22 cellular contexts compared by ENCODE assay signal in the genomic region with DNA sequence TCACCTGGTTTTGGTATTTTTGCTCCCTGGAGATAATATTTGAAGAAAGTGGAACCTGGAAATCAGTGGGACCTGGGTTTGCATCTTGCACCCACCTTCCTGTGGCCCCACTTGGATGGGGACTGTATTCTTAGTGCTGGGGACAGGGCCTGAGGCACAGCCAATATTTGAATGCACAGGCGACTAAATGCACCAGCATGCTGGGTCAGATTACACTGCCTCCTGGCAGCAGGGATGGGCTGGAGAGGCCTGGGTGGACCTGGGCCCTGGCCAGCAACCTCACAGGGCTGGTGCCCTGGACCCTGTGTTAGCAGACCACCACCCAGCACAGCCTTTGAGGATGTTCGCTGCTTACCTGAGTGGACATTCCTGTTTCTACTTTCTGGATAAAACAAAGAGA. TPM values are rescaled to one million over a fixed set of nuclear protein-coding genes. Genes with fewer than 3 reads are reported as not detected.
A peak's percentile ranks its signal among the peaks of the same experiment; 100 is the strongest.
DNase-seq lines count a peak whose midpoint lies in the region; ATAC-seq, FAIRE-seq and TF ChIP-seq lines count a peak whose summit lies in the region.
"Had no signal": no experiment of that assay in that cellular context is flagged by ENCODE, and none has a peak within 500 bp of the region (broad histone marks: within the 10 kb centered on the region; RNA-seq: fewer than 3 reads in every experiment).

No MANE protein-coding gene starts in this region.

- H3K9me3 ChIP-seq in HepG2 (ENCODE audit: low read length) (no peaks in the 10 kb centered on the region), right lobe of liver (no peaks in the 10 kb centered on the region), PC-3 (ENCODE audit: low read length) (no peaks in the 10 kb centered on the region), esophagus squamous epithelium (no peaks in the 10 kb centered on the region)
- H3K9me3 ChIP-seq: A549; BLaER1 treated with 17β-estradiol and CSF1 and Interleukin-3, amounts not matched to agents 10 nM and 100 nM had no signal

- no peak overlapping the region for H3K4me3 Mint-ChIP-seq in nephron progenitor cell
- H3K4me3 Mint-ChIP-seq: H9 had no signal

- H3K27me3 ChIP-seq in HepG2 (ENCODE audit: control insufficient read depth in 1 of 2, insufficient read depth in 2 of 2, low read length in 2 of 2) (no peaks in the 10 kb centered on the region), right lobe of liver (no peaks in the 10 kb centered on the region), PC-3 (ENCODE audit: low read length) (no peaks in the 10 kb centered on the region), esophagus squamous epithelium (no peaks in the 10 kb centered on the region)
- H3K27me3 ChIP-seq: BLaER1 treated with 17β-estradiol and CSF1 and Interleukin-3, amounts not matched to agents 10 nM and 100 nM had no signal

- POLR2A ChIA-PET in HepG2 (lab: Yijun Ruan, JAX) (interaction anchor here (1.3 to 1.8 kb wide), 3 partner anchors 11 to 115 kb away, joined by 5 to 7 read pairs (median 7); a partner anchor contains a TSS), PC-3 (lab: Charles Lee; ENCODE audit: unreplicated experiment) (no interaction called here)

- no peak for TF ChIP-seq RAD21 in HepG2 (CRISPR knock-in tag; IDR thresholded peaks at IDR 0.05)

- H4K20me1 ChIP-seq in HepG2 (ENCODE audit: insufficient read depth, low read length), result no peaks in the 10 kb centered on the region
- no peaks in the 10 kb centered on the region for H4K20me1 ChIP-seq in PC-3 (ENCODE audit: low read length)
- H4K20me1 ChIP-seq: BLaER1 treated with 17β-estradiol and CSF1 and Interleukin-3, amounts not matched to agents 10 nM and 100 nM had no signal

- H3K27me3 Mint-ChIP-seq in nephron progenitor cell (ENCODE audit: low read depth, poor library complexity), result no peaks in the 10 kb centered on the region

- no peaks in the 10 kb centered on the region for H3K36me3 Mint-ChIP-seq in nephron progenitor cell (ENCODE audit: low read depth)

- TF ChIP-seq EP300 in HepG2 (IDR thresholded peaks at IDR 0.05; ENCODE audit: low read depth in 2 of 2, low read length in 2 of 2) (no peak), HepG2 (CRISPR knock-in tag; IDR thresholded peaks at IDR 0.05; ENCODE audit: borderline replicate concordance) (no peak)

- no peaks in the 10 kb centered on the region for H3K9me3 Mint-ChIP-seq in nephron progenitor cell
- H3K9me3 Mint-ChIP-seq: H9 had no signal

- H3K36me3 ChIP-seq in HepG2 (replicated peaks in 1 of 2; ENCODE audit: control insufficient read depth in 1 of 2, insufficient read depth in 2 of 2, low read length in 2 of 2) (no peaks in the 10 kb centered on the region), right lobe of liver (peaks cover 0 to 100% (median 53%) of the 10 kb centered on the region in 4 donors), PC-3 (ENCODE audit: low read depth, low read length) (no peaks in the 10 kb centered on the region), esophagus squamous epithelium (peaks cover 0 to 17% (median 0%) of the 10 kb centered on the region in 3 donors)

- H3K4me3 ChIP-seq in HepG2 (replicated peaks in 1 of 3; ENCODE audit: insufficient read depth in 1 of 3, low read depth in 2 of 3, low read length in 3 of 3) (no peak overlapping the region), right lobe of liver (no peak overlapping the region), PC-3 (ENCODE audit: low read length) (no peak overlapping the region), esophagus squamous epithelium (no peak overlapping the region)
- H3K4me3 ChIP-seq: A549; BLaER1 treated with 17β-estradiol and CSF1 and Interleukin-3, amounts not matched to agents 10 nM and 100 nM; K562; SK-N-MC had no signal

- H3K79me2 ChIP-seq in HepG2 (ENCODE audit: insufficient read depth, low read length) (no peaks in the 10 kb centered on the region), PC-3 (ENCODE audit: low read length) (no peaks in the 10 kb centered on the region)

- H3K4me1 Mint-ChIP-seq in nephron progenitor cell, result peaks cover 41% of the 10 kb centered on the region

- DNase-seq in HepG2 (ENCODE audit: low spot score) (no peak), right lobe of liver (no peak), PC-3 (no peak), nephron progenitor cell (peak; percentile 39), esophagus squamous epithelium (lab: John Stamatoyannopoulos, UW) (no peak)
- DNase-seq: DND-41; H9; NCI-H1105; NCI-H226; NCI-H524 treated with DMSO at 0.1 percent for 48 hours; NK-92 treated with Interleukin-12 subunit alpha and Interleukin-12 subunit beta, amount 100 ng/mL, for 24 hours; Right ventricle myocardium superior; T-helper 1 cell had no signal

- BruUV-seq in HepG2 (replicated peaks; lab: Mats Ljungman, UMichigan) (no TSS peak), PC-3 (replicated peaks; lab: Mats Ljungman, UMichigan) (no TSS peak)

- H3K27ac ChIP-seq in HepG2 (ENCODE audit: extremely low read length, insufficient read depth, low read length) (no peak overlapping the region), right lobe of liver (peak overlapping the region in 1 of 3 donors; percentile 3), PC-3 (ENCODE audit: low read length) (no peak overlapping the region), esophagus squamous epithelium (no peak overlapping the region)
- H3K27ac ChIP-seq: A549, SK-N-MC had no signal

- TF ChIP-seq POLR2A in HepG2 (IDR thresholded peaks at IDR 0.05; ENCODE audit: insufficient read depth in 1 of 2, low read depth in 2 of 2, low read length in 2 of 2) (no peak), right lobe of liver (IDR thresholded peaks at IDR 0.05) (no peak), esophagus squamous epithelium (IDR thresholded peaks at IDR 0.05) (no peak)

- WGBS in HepG2 (ENCODE audit: low lambda C conversion rate), result 71% methylated on average over 1 of the region's 2 CpGs
- WGBS in right lobe of liver (ENCODE audit: insufficient coverage, low coverage, low lambda C conversion rate, missing lambda C conversion rate), result no CpG with 5 or more reads among the region's 2 CpGs
- 86 to 100% methylated on average over 1 to 2 of the region's 2 CpGs for WGBS in esophagus squamous epithelium, 2 donors

- TF ChIP-seq CTCF in HepG2 (CRISPR knock-in tag; IDR thresholded peaks at IDR 0.05) (peak; percentile 37), right lobe of liver (IDR thresholded peaks at IDR 0.05) (no peak), PC-3 (conservative IDR thresholded peaks at IDR 0.05; ENCODE audit: low read depth, low read length) (no peak), nephron progenitor cell (IDR thresholded peaks at IDR 0.05) (no peak), esophagus squamous epithelium (IDR thresholded peaks at IDR 0.05) (no peak)

- no peaks in the 10 kb centered on the region for H3F3A ChIP-seq in PC-3 (ENCODE audit: low read length, unreplicated experiment)

- CTCF ChIA-PET in HepG2 (lab: Yijun Ruan, JAX; ENCODE audit: low intra/inter-chr PET ratio, low total read pairs), result interaction anchor here (1.7 kb wide), 1 partner anchor 77 kb away, joined by 13 read pairs; no protein-coding TSS in a partner anchor
- CTCF ChIA-PET in PC-3 (lab: Charles Lee), result no interaction called here

- H3K4me1 ChIP-seq in HepG2 (ENCODE audit: insufficient read depth, low read length) (peaks cover 51% of the 10 kb centered on the region), right lobe of liver (peaks cover 0 to 50% (median 6%) of the 10 kb centered on the region in 4 donors), PC-3 (ENCODE audit: insufficient read depth, low read length) (no peaks in the 10 kb centered on the region), esophagus squamous epithelium (no peaks in the 10 kb centered on the region)
- H3K4me1 ChIP-seq: A549 had no signal

- ATAC-seq in HepG2 (peak; percentile 49), right lobe of liver (no peak), PC-3 (peak; percentile 29; the same call in 1 of the 2 replicates), HG02852 (IDR thresholded peaks at IDR 0.05; ENCODE audit: unreplicated experiment) (no peak), GM18867 (IDR thresholded peaks at IDR 0.05; ENCODE audit: unreplicated experiment) (no peak)

- intact Hi-C loops in HepG2 (cut with micrococcal nuclease; ENCODE audit: unreplicated experiment) (loop anchor here (2.0 to 10.0 kb wide), 2 partner anchors 45 to 77 kb away; a partner anchor contains a TSS), right lobe of liver (cut with DNase I) (no loop called here), PC-3 (cut with micrococcal nuclease) (loop anchor here (1.0 kb wide), 1 partner anchor 78 kb away; no protein-coding TSS in a partner anchor), esophagus squamous epithelium (cut with DNase I) (no loop called here)

- in situ Hi-C loops in HepG2 (cut with HindIII; ENCODE audit: extremely low pct_ligation_motif_present, low pct_unique_long_range_greater_than_20kb), result loop anchor here (5.0 kb wide), 1 partner anchor 73 kb away; no protein-coding TSS in a partner anchor

- H2AFZ ChIP-seq in HepG2 (ENCODE audit: low read length) (no peak overlapping the region), PC-3 (ENCODE audit: low read length) (no peak overlapping the region)

- H3K4me2 ChIP-seq in HepG2 (ENCODE audit: low read depth, low read length), result no peak overlapping the region
- no peak overlapping the region for H3K4me2 ChIP-seq in PC-3 (ENCODE audit: low read length)
- H3K4me2 ChIP-seq: A549 had no signal

- peak overlapping the region; percentile 32 for H3K27ac Mint-ChIP-seq in nephron progenitor cell

- H3K9me2 ChIP-seq in PC-3 (replicated peaks; ENCODE audit: low read length), result no peaks in the 10 kb centered on the region

- H3K9ac ChIP-seq in HepG2 (ENCODE audit: insufficient read depth, low read depth, low read length) (no peak overlapping the region), PC-3 (ENCODE audit: low read length) (no peak overlapping the region)

- no peak for FAIRE-seq in HepG2 (lab: Jason Lieb, UNC)
- FAIRE-seq: A549, G401.6, HTR-8/SVneo, K562, RCC 7860 had no signal

RNA-seq across cellular contexts. Expression of a gene that starts 10.5 kb away (rescaled TPM):
- total RNA-seq in HepG2 (2016; rRNA removed; fragmentation: Illumina TruSeq; extraction: Trizol) (1.5 and 5.3 TPM in 2 replicates), right lobe of liver (1,000 to 10,000 TPM; 1,573 to 4,137 (median 3,531) TPM), PC-3 (2014; rRNA removed) (0.80 TPM in 1 of 2 replicates, not detected in the other), esophagus squamous epithelium (1 to 10 TPM in 3 of 4 donors, under 1 TPM in 1; 0.22 to 2.3 (median 1.5) TPM)
- 1.1 and 1.6 TPM in 2 replicates for total RNA-seq in HepG2 (2016; cell fraction: cytosol; rRNA removed; fragmentation: Illumina TruSeq; extraction: Trizol; ENCODE audit: low read depth)
- 2.2 and 6.6 TPM in 2 replicates for total RNA-seq in HepG2 (2016; cell fraction: insoluble cytoplasmic fraction; rRNA removed; fragmentation: Illumina TruSeq; extraction: Trizol)
- 1.0 and 2.3 TPM in 2 replicates for total RNA-seq in HepG2 (2016; cell fraction: membrane; rRNA removed; fragmentation: Illumina TruSeq; extraction: Trizol)
- total RNA-seq in HepG2 (2016; cell fraction: nucleus; rRNA removed; fragmentation: Illumina TruSeq; extraction: Trizol), result 6.0 and 8.7 TPM in 2 replicates
- 2.7 and 3.7 TPM in 2 replicates for polyA plus RNA-seq in HepG2 (2011; rRNA removed)
- polyA plus RNA-seq in HepG2 (2011; cell fraction: cytosol; rRNA removed), result 1.1 and 1.6 TPM in 2 replicates
- 6.7 and 7.2 TPM in 2 replicates for polyA plus RNA-seq in HepG2 (2011; cell fraction: nucleus; rRNA removed)
- 0.95 TPM in 1 of 2 replicates, not detected in the other for polyA plus RNA-seq in HepG2 (2012)
- polyA plus RNA-seq in HepG2 (2016; cell fraction: cytosol; fragmentation: Illumina TruSeq; extraction: Trizol; ENCODE audit: low read depth), result 0.76 and 1.1 TPM in 2 replicates
- polyA plus RNA-seq in HepG2 (2016; cell fraction: insoluble cytoplasmic fraction; fragmentation: Illumina TruSeq; extraction: Trizol; ENCODE audit: low read depth), result 1.3 and 1.6 TPM in 2 replicates
- polyA plus RNA-seq in HepG2 (2016; cell fraction: membrane; fragmentation: Illumina TruSeq; extraction: Trizol; ENCODE audit: low read depth), result 1.2 and 1.4 TPM in 2 replicates
- 10.2 and 12.6 TPM in 2 replicates for polyA plus RNA-seq in HepG2 (2016; cell fraction: nucleus; fragmentation: Illumina TruSeq; extraction: Trizol; ENCODE audit: insufficient read depth, low read depth)
- 1.8 and 2.5 TPM in 2 replicates for polyA minus RNA-seq in HepG2 (2011; rRNA and poly(A)+ RNA removed; ENCODE audit: low replicate concordance)
- polyA minus RNA-seq in HepG2 (2011; cell fraction: cytosol; rRNA and poly(A)+ RNA removed), result 0.59 and 0.97 TPM in 2 replicates
- polyA minus RNA-seq in HepG2 (2011; cell fraction: nucleus; rRNA and poly(A)+ RNA removed), result 0.64 and 2.5 TPM in 2 replicates

RNA-seq across cellular contexts. Expression of a gene that starts 14.9 kb away (rescaled TPM):
- total RNA-seq in HepG2 (2016; rRNA removed; fragmentation: Illumina TruSeq; extraction: Trizol), result 1.3 and 1.4 TPM in 2 replicates
- total RNA-seq in HepG2 (2016; cell fraction: cytosol; rRNA removed; fragmentation: Illumina TruSeq; extraction: Trizol; ENCODE audit: low read depth), result 1.1 TPM in 1 of 2 replicates, not detected in the other
- total RNA-seq in HepG2 (2016; cell fraction: insoluble cytoplasmic fraction; rRNA removed; fragmentation: Illumina TruSeq; extraction: Trizol), result 1.8 and 2.0 TPM in 2 replicates
- 0.62 and 1.3 TPM in 2 replicates for total RNA-seq in HepG2 (2016; cell fraction: membrane; rRNA removed; fragmentation: Illumina TruSeq; extraction: Trizol)
- 1.5 and 1.8 TPM in 2 replicates for total RNA-seq in HepG2 (2016; cell fraction: nucleus; rRNA removed; fragmentation: Illumina TruSeq; extraction: Trizol)
- 0.60 and 0.84 TPM in 2 replicates for polyA plus RNA-seq in HepG2 (2011; rRNA removed)
- polyA plus RNA-seq in HepG2 (2011; cell fraction: cytosol; rRNA removed), result 0.46 and 0.76 TPM in 2 replicates
- 8.5 TPM in 2 replicates for polyA plus RNA-seq in HepG2 (2011; cell fraction: nucleus; rRNA removed)
- 0.59 and 1.6 TPM in 2 replicates for polyA plus RNA-seq in HepG2 (2012)
- polyA plus RNA-seq in HepG2 (2016; cell fraction: cytosol; fragmentation: Illumina TruSeq; extraction: Trizol; ENCODE audit: low read depth), result 0.95 and 1.2 TPM in 2 replicates
- polyA plus RNA-seq in HepG2 (2016; cell fraction: insoluble cytoplasmic fraction; fragmentation: Illumina TruSeq; extraction: Trizol; ENCODE audit: low read depth), result 1.7 and 2.2 TPM in 2 replicates
- 0.33 and 0.93 TPM in 2 replicates for polyA plus RNA-seq in HepG2 (2016; cell fraction: membrane; fragmentation: Illumina TruSeq; extraction: Trizol; ENCODE audit: low read depth)
- 4.6 and 6.7 TPM in 2 replicates for polyA plus RNA-seq in HepG2 (2016; cell fraction: nucleus; fragmentation: Illumina TruSeq; extraction: Trizol; ENCODE audit: insufficient read depth, low read depth)
- 0.54 TPM in 1 of 2 replicates, not detected in the other for polyA minus RNA-seq in HepG2 (2011; rRNA and poly(A)+ RNA removed; ENCODE audit: low replicate concordance)
- not detected in 2 replicates for polyA minus RNA-seq in HepG2 (2011; cell fraction: cytosol; rRNA and poly(A)+ RNA removed)
- not detected in 2 replicates for polyA minus RNA-seq in HepG2 (2011; cell fraction: nucleus; rRNA and poly(A)+ RNA removed)
- 1 to 10 TPM in 3 of 6 experiments, under 1 TPM in 1, not detected in 2; 0.59 to 9.9 (median 5.7) TPM for total RNA-seq in right lobe of liver
- total RNA-seq in PC-3 (2014; rRNA removed), result 0.66 and 0.69 TPM in 2 replicates
- 10 to 100 TPM in 1 of 4 donors, 1 to 10 TPM in 2, not detected in 1; 4.2 to 15.7 (median 5.7) TPM for total RNA-seq in esophagus squamous epithelium
- polyA plus RNA-seq: A549 had no signal

RNA-seq across cellular contexts. Expression of a gene that starts 25.3 kb away (rescaled TPM):
- total RNA-seq in HepG2 (2016; rRNA removed; fragmentation: Illumina TruSeq; extraction: Trizol) (38.9 and 105 TPM in 2 replicates), right lobe of liver (1,000 to 10,000 TPM in 3 of 6 experiments, 100 to 1,000 TPM in 3; 742 to 1,822 (median 982) TPM), PC-3 (2014; rRNA removed) (not detected in 2 replicates), esophagus squamous epithelium (1 to 10 TPM in 2 of 4 donors, under 1 TPM in 1, not detected in 1; 0.26 to 3.7 (median 1.3) TPM)
- total RNA-seq in HepG2 (2016; cell fraction: cytosol; rRNA removed; fragmentation: Illumina TruSeq; extraction: Trizol; ENCODE audit: low read depth), result 10.8 and 12.0 TPM in 2 replicates
- total RNA-seq in HepG2 (2016; cell fraction: insoluble cytoplasmic fraction; rRNA removed; fragmentation: Illumina TruSeq; extraction: Trizol), result 37.6 and 103 TPM in 2 replicates
- total RNA-seq in HepG2 (2016; cell fraction: membrane; rRNA removed; fragmentation: Illumina TruSeq; extraction: Trizol), result 14.7 and 16.8 TPM in 2 replicates
- 132 and 140 TPM in 2 replicates for total RNA-seq in HepG2 (2016; cell fraction: nucleus; rRNA removed; fragmentation: Illumina TruSeq; extraction: Trizol)
- 632 and 1,233 TPM in 2 replicates for polyA plus RNA-seq in HepG2 (2011; rRNA removed)
- 347 and 666 TPM in 2 replicates for polyA plus RNA-seq in HepG2 (2011; cell fraction: cytosol; rRNA removed)
- polyA plus RNA-seq in HepG2 (2011; cell fraction: nucleus; rRNA removed), result 3,464 and 4,379 TPM in 2 replicates
- polyA plus RNA-seq in HepG2 (2012), result 718 and 962 TPM in 2 replicates
- 7.0 and 7.3 TPM in 2 replicates for polyA plus RNA-seq in HepG2 (2016; cell fraction: cytosol; fragmentation: Illumina TruSeq; extraction: Trizol; ENCODE audit: low read depth)
- 31.3 and 36.2 TPM in 2 replicates for polyA plus RNA-seq in HepG2 (2016; cell fraction: insoluble cytoplasmic fraction; fragmentation: Illumina TruSeq; extraction: Trizol; ENCODE audit: low read depth)
- polyA plus RNA-seq in HepG2 (2016; cell fraction: membrane; fragmentation: Illumina TruSeq; extraction: Trizol; ENCODE audit: low read depth), result 10.3 TPM in 2 replicates
- polyA plus RNA-seq in HepG2 (2016; cell fraction: nucleus; fragmentation: Illumina TruSeq; extraction: Trizol; ENCODE audit: insufficient read depth, low read depth), result 273 and 284 TPM in 2 replicates
- 0.26 and 415 TPM in 2 replicates for polyA minus RNA-seq in HepG2 (2011; rRNA and poly(A)+ RNA removed; ENCODE audit: low replicate concordance)
- 134 and 348 TPM in 2 replicates for polyA minus RNA-seq in HepG2 (2011; cell fraction: cytosol; rRNA and poly(A)+ RNA removed)
- polyA minus RNA-seq in HepG2 (2011; cell fraction: nucleus; rRNA and poly(A)+ RNA removed), result 662 and 1,024 TPM in 2 replicates
- total RNA-seq: H9 had no signal
- polyA plus RNA-seq: K562 had no signal

RNA-seq across cellular contexts. Expression of a gene that starts 42.5 kb away (rescaled TPM):
- total RNA-seq in HepG2 (2016; rRNA removed; fragmentation: Illumina TruSeq; extraction: Trizol) (9.8 and 12.3 TPM in 2 replicates), right lobe of liver (1,000 to 10,000 TPM in 4 of 6 experiments, 100 to 1,000 TPM in 2; 376 to 1,846 (median 1,201) TPM), PC-3 (2014; rRNA removed) (not detected in 2 replicates), esophagus squamous epithelium (not detected)
- total RNA-seq in HepG2 (2016; cell fraction: cytosol; rRNA removed; fragmentation: Illumina TruSeq; extraction: Trizol; ENCODE audit: low read depth), result 7.6 and 10.0 TPM in 2 replicates
- total RNA-seq in HepG2 (2016; cell fraction: insoluble cytoplasmic fraction; rRNA removed; fragmentation: Illumina TruSeq; extraction: Trizol), result 7.8 and 12.6 TPM in 2 replicates
- 10.1 and 13.2 TPM in 2 replicates for total RNA-seq in HepG2 (2016; cell fraction: membrane; rRNA removed; fragmentation: Illumina TruSeq; extraction: Trizol)
- total RNA-seq in HepG2 (2016; cell fraction: nucleus; rRNA removed; fragmentation: Illumina TruSeq; extraction: Trizol), result 10.1 and 14.4 TPM in 2 replicates
- 19.6 and 46.5 TPM in 2 replicates for polyA plus RNA-seq in HepG2 (2011; rRNA removed)
- polyA plus RNA-seq in HepG2 (2011; cell fraction: cytosol; rRNA removed), result 19.0 and 27.6 TPM in 2 replicates
- polyA plus RNA-seq in HepG2 (2011; cell fraction: nucleus; rRNA removed), result 84.4 and 124 TPM in 2 replicates
- 39.9 and 42.6 TPM in 2 replicates for polyA plus RNA-seq in HepG2 (2012)
- 8.5 and 8.8 TPM in 2 replicates for polyA plus RNA-seq in HepG2 (2016; cell fraction: cytosol; fragmentation: Illumina TruSeq; extraction: Trizol; ENCODE audit: low read depth)
- 9.1 and 10.1 TPM in 2 replicates for polyA plus RNA-seq in HepG2 (2016; cell fraction: insoluble cytoplasmic fraction; fragmentation: Illumina TruSeq; extraction: Trizol; ENCODE audit: low read depth)
- polyA plus RNA-seq in HepG2 (2016; cell fraction: membrane; fragmentation: Illumina TruSeq; extraction: Trizol; ENCODE audit: low read depth), result 8.5 and 11.6 TPM in 2 replicates
- polyA plus RNA-seq in HepG2 (2016; cell fraction: nucleus; fragmentation: Illumina TruSeq; extraction: Trizol; ENCODE audit: insufficient read depth, low read depth), result 21.9 and 26.1 TPM in 2 replicates
- polyA minus RNA-seq in HepG2 (2011; rRNA and poly(A)+ RNA removed; ENCODE audit: low replicate concordance), result 17.9 TPM in 1 of 2 replicates, not detected in the other
- 5.0 and 10.8 TPM in 2 replicates for polyA minus RNA-seq in HepG2 (2011; cell fraction: cytosol; rRNA and poly(A)+ RNA removed)
- 9.7 and 16.8 TPM in 2 replicates for polyA minus RNA-seq in HepG2 (2011; cell fraction: nucleus; rRNA and poly(A)+ RNA removed)
- total RNA-seq: H9, Right ventricle myocardium superior had no signal
- polyA plus RNA-seq: A549, K562 had no signal

RNA-seq across cellular contexts. Expression of a gene that starts 49.2 kb away (rescaled TPM):
- 38.0 and 38.5 TPM in 2 replicates for total RNA-seq in HepG2 (2016; rRNA removed; fragmentation: Illumina TruSeq; extraction: Trizol)
- total RNA-seq in HepG2 (2016; cell fraction: cytosol; rRNA removed; fragmentation: Illumina TruSeq; extraction: Trizol; ENCODE audit: low read depth), result 18.0 and 19.7 TPM in 2 replicates
- 34.9 and 36.4 TPM in 2 replicates for total RNA-seq in HepG2 (2016; cell fraction: insoluble cytoplasmic fraction; rRNA removed; fragmentation: Illumina TruSeq; extraction: Trizol)
- total RNA-seq in HepG2 (2016; cell fraction: membrane; rRNA removed; fragmentation: Illumina TruSeq; extraction: Trizol), result 51.1 and 53.4 TPM in 2 replicates
- 26.1 and 33.6 TPM in 2 replicates for total RNA-seq in HepG2 (2016; cell fraction: nucleus; rRNA removed; fragmentation: Illumina TruSeq; extraction: Trizol)
- polyA plus RNA-seq in HepG2 (2011; rRNA removed), result 16.5 and 16.7 TPM in 2 replicates
- polyA plus RNA-seq in HepG2 (2011; cell fraction: cytosol; rRNA removed), result 8.4 and 11.3 TPM in 2 replicates
- 13.6 and 17.2 TPM in 2 replicates for polyA plus RNA-seq in HepG2 (2011; cell fraction: nucleus; rRNA removed)
- polyA plus RNA-seq in HepG2 (2012), result 13.3 and 14.9 TPM in 2 replicates
- 8.7 and 9.1 TPM in 2 replicates for polyA plus RNA-seq in HepG2 (2016; cell fraction: cytosol; fragmentation: Illumina TruSeq; extraction: Trizol; ENCODE audit: low read depth)
- polyA plus RNA-seq in HepG2 (2016; cell fraction: insoluble cytoplasmic fraction; fragmentation: Illumina TruSeq; extraction: Trizol; ENCODE audit: low read depth), result 27.2 and 31.1 TPM in 2 replicates
- polyA plus RNA-seq in HepG2 (2016; cell fraction: membrane; fragmentation: Illumina TruSeq; extraction: Trizol; ENCODE audit: low read depth), result 22.7 and 22.9 TPM in 2 replicates
- polyA plus RNA-seq in HepG2 (2016; cell fraction: nucleus; fragmentation: Illumina TruSeq; extraction: Trizol; ENCODE audit: insufficient read depth, low read depth), result 31.4 and 31.8 TPM in 2 replicates
- 8.2 and 15.1 TPM in 2 replicates for polyA minus RNA-seq in HepG2 (2011; rRNA and poly(A)+ RNA removed; ENCODE audit: low replicate concordance)
- polyA minus RNA-seq in HepG2 (2011; cell fraction: cytosol; rRNA and poly(A)+ RNA removed), result 12.0 and 14.8 TPM in 2 replicates
- polyA minus RNA-seq in HepG2 (2011; cell fraction: nucleus; rRNA and poly(A)+ RNA removed), result 31.7 and 49.4 TPM in 2 replicates
- 10 to 100 TPM in 5 of 6 experiments, 1 to 10 TPM in 1; 7.3 to 18.9 (median 14.8) TPM for total RNA-seq in right lobe of liver
- 26.6 and 33.6 TPM in 2 replicates for total RNA-seq in PC-3 (2014; rRNA removed)
- 10 to 100 TPM in 3 of 4 donors, 1 to 10 TPM in 1; 8.0 to 16.6 (median 14.6) TPM for total RNA-seq in esophagus squamous epithelium

Comparison
In these comparisons a context has a peak if more than half of its experiments do, and no peak if none do; other contexts are left out.
1. ATAC-seq: peak in HepG2 (single experiment) and PC-3 (single experiment); none in right lobe of liver (0 of 4), HG02852 (single experiment) and GM18867 (single experiment).
2. RNA of a gene that starts 10.5 kb away (total RNA-seq): 1,573 to 4,137 TPM in right lobe of liver; 1.0 to 8.7 TPM in HepG2, 0.22 to 2.3 TPM in esophagus squamous epithelium and 0.80 TPM in PC-3; every median in the first group is over 100 times any median in the second.
3. intact Hi-C loops: an anchor here in HepG2 (2.0 to 10.0 kb wide) and PC-3 (1.0 kb wide); none called in right lobe of liver and esophagus squamous epithelium.